ENCODE assay signal across 7 cellular contexts in the genomic region with DNA sequence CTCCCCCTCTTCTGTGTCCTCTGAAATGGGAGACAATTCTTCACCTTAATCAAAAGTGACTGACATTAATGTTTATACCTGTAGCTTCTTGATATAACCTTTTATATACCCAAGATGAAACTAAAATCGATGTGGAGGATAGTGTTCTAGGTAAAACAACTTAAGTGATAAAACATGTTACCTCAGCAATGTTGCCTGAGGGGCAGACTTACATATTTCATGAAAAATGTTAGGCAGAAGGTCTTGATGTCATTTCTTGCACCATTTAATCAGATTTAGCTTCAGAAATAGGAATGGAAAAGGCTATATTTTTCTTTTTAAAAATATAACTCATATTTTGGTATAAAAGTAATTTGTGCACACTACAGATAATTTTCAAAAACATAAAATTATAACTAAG.
"Had no signal": no experiment of that assay in that cellular context is flagged by ENCODE, and none has a peak within 500 bp of the region (broad histone marks: within the 10 kb centered on the region; RNA-seq: fewer than 3 reads in every experiment).

No MANE protein-coding gene starts in this region.

- H3K27ac ChIP-seq: GM23248, HL-60 had no signal

- H3K36me3 ChIP-seq: HAP-1 had no signal

- H3K4me3 ChIP-seq: GM23248, HAP-1 had no signal

- DNase-seq: GM23248, GOT3, H7, KBM-7 had no signal

- FAIRE-seq: HepG2 had no signal

- H3K4me1 ChIP-seq: HAP-1 had no signal

- ATAC-seq: HepG2 had no signal

- H2AFZ ChIP-seq: GM23248 had no signal

- H3K9me3 ChIP-seq: HAP-1 had no signal

- H3K9ac ChIP-seq: GM23248 had no signal
